Comparison of ENCODE assay signal across 12 cellular contexts in the genomic region with DNA sequence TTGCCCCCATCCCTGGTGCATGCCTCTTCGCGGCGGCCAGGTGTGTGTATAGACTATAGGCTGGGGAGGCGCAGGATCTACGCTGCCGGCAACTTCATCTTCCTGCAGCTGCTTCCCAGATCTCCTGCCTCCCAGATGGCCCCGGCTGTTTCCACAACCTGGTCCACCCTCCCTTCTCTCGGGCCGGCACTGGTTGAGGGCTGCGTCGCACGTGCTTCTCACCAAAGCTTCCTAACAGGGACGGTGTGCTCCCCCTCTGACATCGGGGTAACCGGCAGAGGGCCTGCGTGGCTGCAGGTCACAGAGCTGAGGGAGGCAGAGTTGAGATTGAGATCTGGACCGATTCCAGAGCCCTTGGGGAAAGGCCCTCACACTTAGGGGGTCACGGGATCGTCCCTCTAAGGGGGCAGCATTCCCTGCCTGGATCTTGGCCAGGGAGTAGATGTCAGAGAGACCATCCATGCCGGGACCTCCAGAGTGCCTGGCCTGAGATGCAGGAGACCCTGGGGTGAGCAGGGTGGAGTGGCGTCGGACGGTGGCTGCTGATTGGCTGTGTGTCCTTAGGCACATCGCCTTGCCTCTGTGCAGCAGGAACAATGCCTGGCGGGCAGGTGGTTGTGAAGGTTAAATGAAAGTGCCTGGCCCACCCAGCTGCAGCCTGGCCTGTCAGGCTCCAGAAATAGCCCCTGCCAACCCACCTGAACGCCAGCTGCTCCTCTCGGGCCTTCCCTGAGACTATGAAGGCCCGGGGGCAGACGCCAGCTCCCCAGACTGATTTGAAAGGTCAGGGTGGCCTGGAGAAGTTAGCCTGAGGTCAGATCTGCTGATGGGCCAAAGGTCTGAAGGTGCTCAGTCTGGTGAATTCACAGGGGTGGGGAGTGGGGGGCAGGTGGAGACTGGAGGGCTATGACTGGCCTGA. TPM values are rescaled to one million over a fixed set of nuclear protein-coding genes. Genes with fewer than 3 reads are reported as not detected.
DNase-seq lines count a peak whose midpoint lies in the region; ATAC-seq and TF ChIP-seq lines count a peak whose summit lies in the region.
"Had no signal": no experiment of that assay in that cellular context is flagged by ENCODE, and none has a peak within 500 bp of the region (broad histone marks: within the 10 kb centered on the region; RNA-seq: fewer than 3 reads in every experiment).

No MANE protein-coding gene starts in this region.

- TF ChIP-seq POLR2A in stomach (IDR thresholded peaks at IDR 0.05) = no peak

- H3K27ac ChIP-seq in WERI-Rb-1 (peak overlapping the region; percentile 74), stomach (no peak overlapping the region)

- WGBS in stomach, 5 donors = 18 to 37% (median 22%) methylated on average over 22 to 29 of the region's 29 CpGs

- intact Hi-C loops in mucosa of descending colon (cut with DNase I, micrococcal nuclease) = no loop called here
- intact Hi-C loops in stomach (cut with DNase I; ENCODE audit: low total_unique reads) = no loop called here

- H3K4me1 Mint-ChIP-seq in osteocyte (ENCODE audit: unreplicated experiment) = no peaks in the 10 kb centered on the region

- H3K4me1 ChIP-seq in mucosa of descending colon (ENCODE audit: low read depth) = peaks cover 3% of the 10 kb centered on the region
- peaks cover 0 to 13% (median 7%) of the 10 kb centered on the region in 4 donors for H3K4me1 ChIP-seq in stomach

- DNase-seq in NCI-H1092 (lab: John Stamatoyannopoulos, UW) = peak; percentile 46
- peak; percentile 71 for DNase-seq in WERI-Rb-1
- no peak for DNase-seq in mucosa of descending colon
- DNase-seq in left lobe of liver (ENCODE audit: low spot score) = no peak
- DNase-seq in stomach = no peak
- no peak for DNase-seq in osteocyte (ENCODE audit: extremely low spot score, unreplicated experiment)
- DNase-seq: NCI-H2029 treated with DMSO at 0.1 percent for 48 hours had no signal

- H3K27me3 Mint-ChIP-seq in osteocyte (ENCODE audit: unreplicated experiment) = no peaks in the 10 kb centered on the region

- TF ChIP-seq CTCF in GM12873 (IDR thresholded peaks at IDR 0.05; ENCODE audit: insufficient read depth, low read depth, low read length, missing control alignments) (peak; percentile 10), WERI-Rb-1 (IDR thresholded peaks at IDR 0.05; ENCODE audit: low read depth, low read length) (no peak), mucosa of descending colon (IDR thresholded peaks at IDR 0.05) (no peak), stomach (IDR thresholded peaks at IDR 0.05) (no peak), osteocyte (IDR thresholded peaks at IDR 0.05) (no peak)

- H3K27me3 ChIP-seq in WERI-Rb-1 (ENCODE audit: insufficient read depth, low read depth, severe bottlenecking) (no peaks in the 10 kb centered on the region), stomach (peaks cover 0 to 11% (median 0%) of the 10 kb centered on the region in 3 donors)

- H3K4me3 ChIP-seq in WERI-Rb-1 (ENCODE audit: low read depth, low read length) (peak overlapping the region; percentile 38), mucosa of descending colon (no peak overlapping the region), stomach (no peak overlapping the region)

- H3K36me3 ChIP-seq in WERI-Rb-1 = peaks cover 23% of the 10 kb centered on the region
- H3K36me3 ChIP-seq in mucosa of descending colon (ENCODE audit: low read depth) = no peaks in the 10 kb centered on the region
- H3K36me3 ChIP-seq in stomach = peaks cover 19 to 43% (median 41%) of the 10 kb centered on the region in 4 donors

- TF ChIP-seq EP300 in stomach (IDR thresholded peaks at IDR 0.05) = no peak

- H3K9me3 ChIP-seq in WERI-Rb-1 (ENCODE audit: severe bottlenecking) (no peaks in the 10 kb centered on the region), mucosa of descending colon (no peaks in the 10 kb centered on the region), stomach (no peaks in the 10 kb centered on the region)

- H3K27ac Mint-ChIP-seq in osteocyte (ENCODE audit: unreplicated experiment) = no peak overlapping the region

- H3K4me3 Mint-ChIP-seq in osteocyte (ENCODE audit: unreplicated experiment) = no peak overlapping the region

- peak; percentile 49 for ATAC-seq in mucosa of descending colon
- ATAC-seq in left lobe of liver = no peak
- no peak for ATAC-seq in HG03457 (IDR thresholded peaks at IDR 0.05; ENCODE audit: unreplicated experiment)

- H3K9me3 Mint-ChIP-seq in osteocyte (ENCODE audit: unreplicated experiment) = no peaks in the 10 kb centered on the region

- H3K36me3 Mint-ChIP-seq in osteocyte (ENCODE audit: unreplicated experiment) = peaks cover 7% of the 10 kb centered on the region

RNA-seq across cellular contexts. Expression of gene MASP2, which starts 6.1 kb away (rescaled TPM):
- not detected for total RNA-seq in mucosa of descending colon
- total RNA-seq in left lobe of liver = 206 TPM
- not detected for total RNA-seq in stomach
- not detected for polyA plus RNA-seq in stomach
- not detected in 2 replicates for total RNA-seq in osteocyte
- total RNA-seq: aorta, fibroblast of villous mesenchyme had no signal
- polyA plus RNA-seq: neural cell had no signal

RNA-seq across cellular contexts. Expression of gene SRM, which starts 6.7 kb away (rescaled TPM):
- 10 to 100 TPM; 14.0 to 46.3 (median 34.3) TPM for total RNA-seq in mucosa of descending colon
- 28.5 TPM for total RNA-seq in left lobe of liver
- 100 to 1,000 TPM in 1 of 5 donors, 10 to 100 TPM in 3, 1 to 10 TPM in 1; 9.0 to 108 (median 34.4) TPM for total RNA-seq in stomach
- 100 to 1,000 TPM in 1 of 3 donors, 10 to 100 TPM in 2; 78.5 to 149 (median 91.8) TPM for polyA plus RNA-seq in stomach
- total RNA-seq in osteocyte = 112 and 117 TPM in 2 replicates

RNA-seq across cellular contexts. Expression of gene TARDBP, which starts 40.6 kb away (rescaled TPM):
- total RNA-seq in mucosa of descending colon (100 to 1,000 TPM; 123 to 155 (median 147) TPM), left lobe of liver (59.1 TPM), stomach (100 to 1,000 TPM in 4 of 5 donors, 10 to 100 TPM in 1; 68.8 to 243 (median 159) TPM), osteocyte (117 and 119 TPM in 2 replicates)
- polyA plus RNA-seq in stomach = 100 to 1,000 TPM in 2 of 3 donors, 10 to 100 TPM in 1; 85.3 to 102 (median 100) TPM

RNA-seq across cellular contexts. Expression of gene EXOSC10, which starts 46.6 kb away (rescaled TPM):
- total RNA-seq in mucosa of descending colon = 10 to 100 TPM; 47.1 to 52.9 (median 50.7) TPM
- 17.2 TPM for total RNA-seq in left lobe of liver
- 100 to 1,000 TPM in 1 of 5 donors, 10 to 100 TPM in 4; 15.1 to 118 (median 38.3) TPM for total RNA-seq in stomach
- 10 to 100 TPM; 21.6 to 43.2 (median 23.2) TPM for polyA plus RNA-seq in stomach
- total RNA-seq in osteocyte = 66.1 and 66.3 TPM in 2 replicates

Comparison
In these comparisons a context has a peak if more than half of its experiments do, and no peak if none do; other contexts are left out.
1. DNase-seq: peak in NCI-H1092 (single experiment) and WERI-Rb-1 (single experiment); none in mucosa of descending colon (0 of 3), left lobe of liver (single experiment), stomach (single experiment) and osteocyte (single experiment).
2. RNA of gene MASP2, which starts 6.1 kb away (total RNA-seq): 206 TPM in left lobe of liver (single experiment); not detected in mucosa of descending colon, not detected in stomach and not detected in osteocyte; every median in the first group is over 100 times any median in the second.